In genomic region chr11:68315581-68315920, GRCh38 we compare ENCODE assay signal across 11 cellular contexts. TPM values are rescaled to one million over a fixed set of nuclear protein-coding genes. Genes with fewer than 3 reads are reported as not detected.
DNase-seq lines count a peak whose midpoint lies in the region; ATAC-seq and TF ChIP-seq lines count a peak whose summit lies in the region.
"Had no signal": no experiment of that assay in that cellular context is flagged by ENCODE, and none has a peak within 500 bp of the region (broad histone marks: within the 10 kb centered on the region; RNA-seq: fewer than 3 reads in every experiment).

No MANE protein-coding gene starts in this region.

- H3K79me2 ChIP-seq in osteoblast (ENCODE audit: insufficient read depth, low read length), result peaks cover 25% of the 10 kb centered on the region

- peak; percentile 31 to 73 for DNase-seq in NCI-H526 (lab: John Stamatoyannopoulos, UW)
- DNase-seq in erythroblast (lab: John Stamatoyannopoulos, UW), result peak; percentile 28
- peak; percentile 61 for DNase-seq in osteoblast (ENCODE audit: insufficient read length, low spot score, missing footprints)
- DNase-seq in DMS 273 (lab: John Stamatoyannopoulos, UW; ENCODE audit: unreplicated experiment), result no peak
- no peak for DNase-seq in KG1 (lab: John Stamatoyannopoulos, UW)
- no peak for DNase-seq in NCI-H1694 (lab: John Stamatoyannopoulos, UW)
- DNase-seq: activated CD4-positive, alpha-beta memory T cell treated with anti-CD3 and anti-CD28 coated beads for 36 hours; amygdala; BE2C had no signal

- H3K4me1 ChIP-seq in BLaER1, result peaks cover 77% of the 10 kb centered on the region
- peaks cover 17% of the 10 kb centered on the region for H3K4me1 ChIP-seq in osteoblast (ENCODE audit: insufficient read depth, low read length)

- no peaks in the 10 kb centered on the region for H3K27me3 ChIP-seq in BLaER1
- no peaks in the 10 kb centered on the region for H3K27me3 ChIP-seq in osteoblast (ENCODE audit: insufficient read depth, low read length)
- H3K27me3 ChIP-seq: BE2C had no signal

- H2AFZ ChIP-seq in osteoblast (ENCODE audit: low read length), result no peak overlapping the region

- no peak for TF ChIP-seq POLR2A in erythroblast (IDR thresholded peaks at IDR 0.05; ENCODE audit: low read length)

- TF ChIP-seq CTCF in osteoblast (IDR thresholded peaks at IDR 0.05; ENCODE audit: extremely low read depth, low read depth, low read length), result no peak

- peaks cover 37% of the 10 kb centered on the region for H3K36me3 ChIP-seq in BLaER1
- no peaks in the 10 kb centered on the region for H3K36me3 ChIP-seq in osteoblast (ENCODE audit: insufficient read depth, low read length)

- peak overlapping the region; percentile 95 for H3K4me2 ChIP-seq in BLaER1
- H3K4me2 ChIP-seq in osteoblast (ENCODE audit: insufficient read depth, low read length), result no peak overlapping the region

- ATAC-seq in GM19397 (IDR thresholded peaks at IDR 0.05; ENCODE audit: unreplicated experiment), result no peak

- H3K4me3 ChIP-seq in BLaER1 (peak overlapping the region; percentile 99), osteoblast (ENCODE audit: insufficient read depth, low read length) (no peak overlapping the region)

- H3K9me3 ChIP-seq in BLaER1, result no peaks in the 10 kb centered on the region
- no peaks in the 10 kb centered on the region for H3K9me3 ChIP-seq in osteoblast (ENCODE audit: low read depth, low read length)
- H3K9me3 ChIP-seq: BE2C had no signal

- H4K20me1 ChIP-seq in BLaER1, result peaks cover 64% of the 10 kb centered on the region
- peaks cover 22% of the 10 kb centered on the region for H4K20me1 ChIP-seq in osteoblast (ENCODE audit: insufficient read depth, low read length)

- H3K27ac ChIP-seq in BLaER1, result peak overlapping the region; percentile 99
- H3K27ac ChIP-seq in osteoblast (ENCODE audit: low read depth, low read length), result no peak overlapping the region

- peak overlapping the region; percentile 99 for H3K9ac ChIP-seq in BLaER1

RNA-seq across cellular contexts. Expression of gene LRP5, which starts 3.2 kb away (rescaled TPM):
- total RNA-seq in osteoblast, result 16.3 and 18.6 TPM in 2 replicates

RNA-seq across cellular contexts. Expression of gene C11orf24, which starts 43.8 kb away (rescaled TPM):
- total RNA-seq in osteoblast, result 37.7 and 40.5 TPM in 2 replicates

Comparison
In these comparisons a context has a peak if more than half of its experiments do, and no peak if none do; other contexts are left out.
1. DNase-seq: peak in NCI-H526 (2 of 2), erythroblast (2 of 2) and osteoblast (single experiment); none in DMS 273 (single experiment), KG1 (single experiment) and NCI-H1694 (single experiment).